Comparison of ENCODE assay signal across 14 cellular contexts in the genomic region with DNA sequence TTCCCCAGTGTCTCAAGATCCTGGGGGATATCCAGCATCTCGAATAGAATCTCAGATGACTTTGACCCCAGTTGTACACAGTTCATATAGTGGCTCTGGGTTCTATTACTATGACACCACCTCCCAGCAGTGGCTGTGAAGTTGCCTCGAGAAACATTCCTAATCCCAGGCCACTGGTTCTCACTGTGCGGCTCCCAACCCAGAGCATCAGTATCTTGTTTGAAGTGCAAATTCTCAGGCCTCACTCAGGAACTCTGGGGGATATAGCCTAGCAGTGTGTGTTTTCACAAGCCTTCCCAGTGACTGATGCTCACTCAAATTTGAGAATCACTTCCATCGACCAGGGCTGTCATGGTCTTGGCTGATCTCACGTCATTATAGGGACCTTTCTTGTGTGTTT.
DNase-seq lines count a peak whose midpoint lies in the region; TF ChIP-seq lines count a peak whose summit lies in the region.
"Had no signal": no experiment of that assay in that cellular context is flagged by ENCODE, and none has a peak within 500 bp of the region (broad histone marks: within the 10 kb centered on the region; RNA-seq: fewer than 3 reads in every experiment).

No MANE protein-coding gene starts in this region.

- H3K4me1 Mint-ChIP-seq in endodermal cell: peaks cover 3% of the 10 kb centered on the region
- H3K4me1 Mint-ChIP-seq: CD4-positive, alpha-beta memory T cell; H9 had no signal

- H3K9me2 ChIP-seq in Karpas-422 (replicated peaks; ENCODE audit: insufficient read depth, low read length): no peaks in the 10 kb centered on the region
- no peaks in the 10 kb centered on the region for H3K9me2 ChIP-seq in PC-9 (ENCODE audit: insufficient read depth)

- H4K20me1 ChIP-seq in Karpas-422 (ENCODE audit: insufficient read depth, low read depth, low read length) (no peaks in the 10 kb centered on the region), PC-9 (ENCODE audit: insufficient read depth) (no peaks in the 10 kb centered on the region)

- TF ChIP-seq CTCF in endodermal cell (conservative IDR thresholded peaks at IDR 0.05) (no peak), PC-9 (conservative IDR thresholded peaks at IDR 0.05) (no peak)

- no peak overlapping the region for H3K9ac ChIP-seq in Karpas-422 (ENCODE audit: low read length)
- H3K9ac ChIP-seq in endodermal cell (ENCODE audit: extremely low read depth, low read length, poor library complexity, severe bottlenecking): no peak overlapping the region

- H3K9me3 ChIP-seq in Karpas-422 (ENCODE audit: low read length) (no peaks in the 10 kb centered on the region), endodermal cell (ENCODE audit: control insufficient read depth, low read length) (no peaks in the 10 kb centered on the region), PC-9 (ENCODE audit: insufficient read depth, low read depth) (no peaks in the 10 kb centered on the region)

- no peaks in the 10 kb centered on the region for H3K36me3 Mint-ChIP-seq in endodermal cell (ENCODE audit: low read depth)
- H3K36me3 Mint-ChIP-seq: CD4-positive, alpha-beta memory T cell had no signal

- H2AFZ ChIP-seq in Karpas-422 (ENCODE audit: low read length) (no peak overlapping the region), PC-9 (no peak overlapping the region)

- no peak overlapping the region for H3K4me3 Mint-ChIP-seq in endodermal cell
- H3K4me3 Mint-ChIP-seq: CD4-positive, alpha-beta memory T cell; H9 had no signal

- no peaks in the 10 kb centered on the region for H3K27me3 Mint-ChIP-seq in endodermal cell (ENCODE audit: insufficient read depth)
- H3K27me3 Mint-ChIP-seq: CD4-positive, alpha-beta memory T cell had no signal

- no peak overlapping the region for H3K27ac Mint-ChIP-seq in endodermal cell
- H3K27ac Mint-ChIP-seq: CD4-positive, alpha-beta memory T cell; H9 had no signal

- intact Hi-C loops in PC-9 (cut with micrococcal nuclease; ENCODE audit: unreplicated experiment): no loop called here

- CTCF ChIA-PET in PC-9 (lab: Charles Lee): no interaction called here

- DNase-seq in Karpas-422: peak; percentile 19
- peak; percentile 68 for DNase-seq in endodermal cell
- peak; percentile 88 for DNase-seq in islet precursor cell
- DNase-seq in NCI-H1436 treated with DMSO at 0.1 percent for 48 hours (lab: John Stamatoyannopoulos, UW): no peak
- DNase-seq in ureter (ENCODE audit: low spot score): no peak
- DNase-seq in NOMO-1 treated with dmso at 0.1 percent for 144 hours (lab: John Stamatoyannopoulos, UW; ENCODE audit: unreplicated experiment): no peak
- no peak for DNase-seq in PC-9
- DNase-seq: C1 segment of cervical spinal cord; Calu3; CD4-positive, alpha-beta memory T cell; COR-L47; DMS53; DMS79 treated with DMSO at 0.1 percent for 48 hours; H9 had no signal

- H3K4me2 ChIP-seq in Karpas-422 (ENCODE audit: low read depth, low read length, poor library complexity, severe bottlenecking) (no peak overlapping the region), PC-9 (no peak overlapping the region)

- no peaks in the 10 kb centered on the region for H3F3A ChIP-seq in PC-9 (ENCODE audit: insufficient read depth, low read depth)

- BruUV-seq in PC-9 (replicated peaks; lab: Mats Ljungman, UMichigan): no TSS peak

- H3K27me3 ChIP-seq in Karpas-422 (ENCODE audit: low read length): no peaks in the 10 kb centered on the region
- H3K27me3 ChIP-seq in endodermal cell (ENCODE audit: control insufficient read depth, insufficient read depth, low read length, poor library complexity, severe bottlenecking): peaks cover 7% of the 10 kb centered on the region
- no peaks in the 10 kb centered on the region for H3K27me3 ChIP-seq in PC-9 (ENCODE audit: insufficient read depth, low read depth)

- 71 to 75% methylated on average over 5 of the region's 5 CpGs for WGBS in endodermal cell (ENCODE audit: insufficient coverage in 1 of 2, insufficient read length in 1 of 2), 2 experiments

- H3K4me3 ChIP-seq in Karpas-422 (ENCODE audit: low read length): no peak overlapping the region
- H3K4me3 ChIP-seq in endodermal cell (ENCODE audit: low read length): no peak overlapping the region
- no peak overlapping the region for H3K4me3 ChIP-seq in PC-9

- H3K4me1 ChIP-seq in Karpas-422 (ENCODE audit: low read length) (no peaks in the 10 kb centered on the region), endodermal cell (ENCODE audit: control insufficient read depth, insufficient read depth, low read length) (no peaks in the 10 kb centered on the region), PC-9 (replicated peaks; ENCODE audit: insufficient read depth) (no peaks in the 10 kb centered on the region)

- no peak overlapping the region for H3K27ac ChIP-seq in Karpas-422 (ENCODE audit: low read length)
- no peak overlapping the region for H3K27ac ChIP-seq in endodermal cell (ENCODE audit: low read depth, low read length)
- no peak overlapping the region for H3K27ac ChIP-seq in PC-9

- POLR2A ChIA-PET in PC-9 (lab: Charles Lee; ENCODE audit: unreplicated experiment): no interaction called here

- H3K36me3 ChIP-seq in Karpas-422 (ENCODE audit: insufficient read depth, low read length) (no peaks in the 10 kb centered on the region), endodermal cell (ENCODE audit: control insufficient read depth, insufficient read depth, low read length) (no peaks in the 10 kb centered on the region), PC-9 (ENCODE audit: low read depth) (no peaks in the 10 kb centered on the region)

- H3K9me3 Mint-ChIP-seq in endodermal cell: no peaks in the 10 kb centered on the region
- H3K9me3 Mint-ChIP-seq: CD4-positive, alpha-beta memory T cell; H9 had no signal

- H3K79me2 ChIP-seq in Karpas-422 (ENCODE audit: low read length) (no peaks in the 10 kb centered on the region), PC-9 (ENCODE audit: low read depth) (no peaks in the 10 kb centered on the region)

Comparison
In these comparisons a context has a peak if more than half of its experiments do, and no peak if none do; other contexts are left out.
1. DNase-seq: peak in Karpas-422 (single experiment), endodermal cell (single experiment) and islet precursor cell (single experiment); none in NCI-H1436 treated with DMSO at 0.1 percent for 48 hours (single experiment), ureter (single experiment), NOMO-1 treated with dmso at 0.1 percent for 144 hours (single experiment) and PC-9 (0 of 2).